Comparison of ENCODE assay signal across 8 cellular contexts in genomic region chr12:113222730-113223531, GRCh38. TPM values are rescaled to one million over a fixed set of nuclear protein-coding genes. Genes with fewer than 3 reads are reported as not detected.
DNase-seq lines count a peak whose midpoint lies in the region; ATAC-seq and TF ChIP-seq lines count a peak whose summit lies in the region.

No MANE protein-coding gene starts in this region.

- no peaks in the 10 kb centered on the region for H3K9me3 Mint-ChIP-seq in mesothelial cell of epicardium

- no peaks in the 10 kb centered on the region for H3K9me3 ChIP-seq in upper lobe of left lung

- H3K36me3 Mint-ChIP-seq in mesothelial cell of epicardium, result peaks cover 6% of the 10 kb centered on the region

- peak in 2 of 4 donors; percentile 9 to 79 for TF ChIP-seq EP300 in upper lobe of left lung (IDR thresholded peaks at IDR 0.05)

- no peak for TF ChIP-seq CTCF in mesothelial cell of epicardium (IDR thresholded peaks at IDR 0.05; ENCODE audit: unreplicated experiment)
- no peak for TF ChIP-seq CTCF in upper lobe of left lung (IDR thresholded peaks at IDR 0.05)

- peaks cover 21% of the 10 kb centered on the region for H3K4me1 Mint-ChIP-seq in mesothelial cell of epicardium

- peak overlapping the region; percentile 87 for H3K4me3 Mint-ChIP-seq in mesothelial cell of epicardium

- H3K27me3 ChIP-seq in upper lobe of left lung, result no peaks in the 10 kb centered on the region

- DNase-seq in DMS 273 (lab: John Stamatoyannopoulos, UW; ENCODE audit: unreplicated experiment) (peak; percentile 81), HuH-7.5 (ENCODE audit: low spot score) (peak; percentile 72), SHP77 (lab: John Stamatoyannopoulos, UW) (peak; percentile 81 to 89), dermis blood vessel endothelial cell (peak; percentile 97), mesothelial cell of epicardium (ENCODE audit: low spot score in 2 of 2, unreplicated experiment in 2 of 2) (no peak), upper lobe of left lung (peak in 1 of 2 donors; percentile 89), occipital lobe (lab: John Stamatoyannopoulos, UW) (no peak)

- H3K36me3 ChIP-seq in upper lobe of left lung, result peaks cover 0 to 13% (median 7%) of the 10 kb centered on the region in 4 donors

- no peaks in the 10 kb centered on the region for H3K27me3 Mint-ChIP-seq in mesothelial cell of epicardium (ENCODE audit: low read depth)

- ATAC-seq in upper lobe of left lung (ENCODE audit: low FRiP score in 2 of 2) (peak; percentile 24 to 56), HG03097 (IDR thresholded peaks at IDR 0.05; ENCODE audit: low FRiP score, unreplicated experiment) (no peak)

- H3K4me1 ChIP-seq in upper lobe of left lung, result peaks cover 37 to 56% (median 48%) of the 10 kb centered on the region in 4 donors

- 10 to 14% methylated on average over 11 of the region's 11 CpGs for WGBS in upper lobe of left lung, 2 donors

- H3K4me3 ChIP-seq in upper lobe of left lung, result peak overlapping the region in 3 of 4 donors; percentile 91 to 94 (median 92)

- peak overlapping the region; percentile 90 to 96 (median 92) for H3K27ac ChIP-seq in upper lobe of left lung

- peak in 2 of 4 donors; percentile 17 to 52 for TF ChIP-seq POLR2A in upper lobe of left lung (IDR thresholded peaks at IDR 0.05)

- peak overlapping the region; percentile 89 for H3K27ac Mint-ChIP-seq in mesothelial cell of epicardium

RNA-seq across cellular contexts. Expression of gene TPCN1, which starts 1.7 kb away (rescaled TPM):
- total RNA-seq in dermis blood vessel endothelial cell (11.2 and 15.1 TPM in 2 replicates), mesothelial cell of epicardium (40.0 to 46.0 TPM (median 42.7 TPM) in 3 replicates), upper lobe of left lung (100 to 1,000 TPM in 1 of 6 donors, 10 to 100 TPM in 5; 36.6 to 193 (median 52.2) TPM), occipital lobe (4.7 TPM)

RNA-seq across cellular contexts. Expression of gene RITA1, which starts 37.4 kb away (rescaled TPM):
- total RNA-seq in dermis blood vessel endothelial cell, result 25.0 and 28.3 TPM in 2 replicates
- 15.2 to 15.4 TPM (median 15.3 TPM) in 3 replicates for total RNA-seq in mesothelial cell of epicardium
- 10 to 100 TPM; 11.5 to 25.2 (median 17.6) TPM for total RNA-seq in upper lobe of left lung
- 8.4 TPM for total RNA-seq in occipital lobe

RNA-seq across cellular contexts. Expression of gene DDX54, which starts 37.7 kb away (rescaled TPM):
- total RNA-seq in dermis blood vessel endothelial cell, result 44.7 and 49.0 TPM in 2 replicates
- total RNA-seq in mesothelial cell of epicardium, result 66.7 to 74.5 TPM (median 69.0 TPM) in 3 replicates
- 10 to 100 TPM; 43.3 to 81.5 (median 58.9) TPM for total RNA-seq in upper lobe of left lung
- 12.0 TPM for total RNA-seq in occipital lobe

Comparison
In these comparisons a context has a peak if more than half of its experiments do, and no peak if none do; other contexts are left out.
1. DNase-seq: peak in DMS 273 (single experiment), HuH-7.5 (single experiment), SHP77 (2 of 2) and dermis blood vessel endothelial cell (single experiment); none in mesothelial cell of epicardium (0 of 2) and occipital lobe (single experiment).